ENCODE assay signal across 2 cellular contexts in the genomic region with DNA sequence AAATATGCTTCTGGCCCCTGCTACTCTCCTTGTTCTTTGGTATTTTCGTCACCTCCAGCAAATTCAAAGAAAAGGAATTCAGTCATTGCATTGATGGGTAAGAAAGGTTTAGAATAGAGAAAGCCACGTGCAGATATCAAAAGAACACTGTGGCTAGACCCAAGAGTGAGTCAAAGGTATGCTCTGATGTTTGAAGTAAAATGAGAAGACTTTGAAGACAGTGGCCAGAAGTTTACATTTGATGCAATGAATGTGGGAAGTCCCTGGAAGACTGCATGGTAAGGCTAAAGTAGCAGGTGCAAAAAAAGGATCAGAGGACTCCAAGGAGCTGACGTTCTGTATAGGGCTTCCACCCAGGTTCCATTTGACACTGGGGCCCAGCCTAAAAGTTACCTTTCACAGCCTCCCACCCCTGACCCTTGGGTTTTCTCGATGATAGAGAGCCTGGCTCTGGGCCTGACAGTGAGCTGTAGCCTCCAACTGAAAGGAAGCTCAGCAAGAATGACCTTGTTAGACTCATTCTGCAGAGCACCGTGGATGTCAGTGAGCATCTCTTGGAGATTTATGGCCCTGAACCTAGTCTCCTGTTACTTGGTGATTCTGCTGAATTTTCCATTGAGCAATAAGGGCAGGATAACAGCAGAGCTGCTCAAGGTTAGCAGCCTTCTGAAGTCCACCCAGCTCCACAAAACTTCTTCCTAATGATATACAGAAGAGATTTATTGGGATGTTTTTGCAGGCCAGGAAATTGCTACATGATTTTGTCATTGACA.
TF ChIP-seq lines count a peak whose summit lies in the region.

No MANE protein-coding gene starts in this region.

TF ChIP-seq in SK-N-SH, 30 proteins besides CTCF, POLR2A, EP300 and RAD21 (continued from another document):
- TF ChIP-seq, protein P1, sequence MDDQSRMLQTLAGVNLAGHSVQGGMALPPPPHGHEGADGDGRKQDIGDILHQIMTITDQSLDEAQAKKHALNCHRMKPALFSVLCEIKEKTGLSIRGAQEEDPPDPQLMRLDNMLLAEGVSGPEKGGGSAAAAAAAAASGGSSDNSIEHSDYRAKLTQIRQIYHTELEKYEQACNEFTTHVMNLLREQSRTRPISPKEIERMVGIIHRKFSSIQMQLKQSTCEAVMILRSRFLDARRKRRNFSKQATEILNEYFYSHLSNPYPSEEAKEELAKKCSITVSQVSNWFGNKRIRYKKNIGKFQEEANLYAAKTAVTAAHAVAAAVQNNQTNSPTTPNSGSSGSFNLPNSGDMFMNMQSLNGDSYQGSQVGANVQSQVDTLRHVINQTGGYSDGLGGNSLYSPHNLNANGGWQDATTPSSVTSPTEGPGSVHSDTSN (IDR thresholded peaks at IDR 0.05): 0 out of 2 replicates have a peak, but pooled peaks have one; percentile 16
- TF ChIP-seq FOXM1 (IDR thresholded peaks at IDR 0.05; ENCODE audit: low read depth) (no peak), GATA2 (CRISPR knock-in tag; IDR thresholded peaks at IDR 0.05) (no peak)

TF ChIP-seq in SK-N-SH treated with all-trans-retinoic acid at 6 μM for 48 hours, 23 proteins besides CTCF, POLR2A, EP300 and RAD21 (continued from another document):
- TF ChIP-seq, protein P2, sequence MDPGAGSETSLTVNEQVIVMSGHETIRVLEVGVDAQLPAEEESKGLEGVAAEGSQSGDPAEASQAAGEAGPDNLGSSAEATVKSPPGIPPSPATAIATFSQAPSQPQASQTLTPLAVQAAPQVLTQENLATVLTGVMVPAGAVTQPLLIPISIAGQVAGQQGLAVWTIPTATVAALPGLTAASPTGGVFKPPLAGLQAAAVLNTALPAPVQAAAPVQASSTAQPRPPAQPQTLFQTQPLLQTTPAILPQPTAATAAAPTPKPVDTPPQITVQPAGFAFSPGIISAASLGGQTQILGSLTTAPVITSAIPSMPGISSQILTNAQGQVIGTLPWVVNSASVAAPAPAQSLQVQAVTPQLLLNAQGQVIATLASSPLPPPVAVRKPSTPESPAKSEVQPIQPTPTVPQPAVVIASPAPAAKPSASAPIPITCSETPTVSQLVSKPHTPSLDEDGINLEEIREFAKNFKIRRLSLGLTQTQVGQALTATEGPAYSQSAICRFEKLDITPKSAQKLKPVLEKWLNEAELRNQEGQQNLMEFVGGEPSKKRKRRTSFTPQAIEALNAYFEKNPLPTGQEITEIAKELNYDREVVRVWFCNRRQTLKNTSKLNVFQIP (CRISPR knock-in tag; IDR thresholded peaks at IDR 0.05; ENCODE audit: borderline replicate concordance, low read depth): no peak
- TF ChIP-seq CSDC2 (CRISPR knock-in tag; IDR thresholded peaks at IDR 0.05) (no peak), ARNTL (CRISPR knock-in tag; IDR thresholded peaks at IDR 0.05; ENCODE audit: borderline replicate concordance, low read depth) (no peak), TCF4 (CRISPR knock-in tag; IDR thresholded peaks at IDR 0.05; ENCODE audit: borderline replicate concordance) (no peak), OSR1 (CRISPR knock-in tag; IDR thresholded peaks at IDR 0.05) (no peak), SNAI2 (CRISPR knock-in tag; IDR thresholded peaks at IDR 0.05) (no peak), ZNF565 (CRISPR knock-in tag; conservative IDR thresholded peaks at IDR 0.05; ENCODE audit: low read depth) (no peak), ISL1 (CRISPR knock-in tag; IDR thresholded peaks at IDR 0.05) (no peak), GLIS3 (CRISPR knock-in tag; IDR thresholded peaks at IDR 0.05) (no peak), ZNF70 (CRISPR knock-in tag; IDR thresholded peaks at IDR 0.05) (no peak), ESRRG (CRISPR knock-in tag; IDR thresholded peaks at IDR 0.05) (no peak), BACH2 (CRISPR knock-in tag; IDR thresholded peaks at IDR 0.05; ENCODE audit: borderline replicate concordance) (no peak)
- TF ChIP-seq, protein P3, sequence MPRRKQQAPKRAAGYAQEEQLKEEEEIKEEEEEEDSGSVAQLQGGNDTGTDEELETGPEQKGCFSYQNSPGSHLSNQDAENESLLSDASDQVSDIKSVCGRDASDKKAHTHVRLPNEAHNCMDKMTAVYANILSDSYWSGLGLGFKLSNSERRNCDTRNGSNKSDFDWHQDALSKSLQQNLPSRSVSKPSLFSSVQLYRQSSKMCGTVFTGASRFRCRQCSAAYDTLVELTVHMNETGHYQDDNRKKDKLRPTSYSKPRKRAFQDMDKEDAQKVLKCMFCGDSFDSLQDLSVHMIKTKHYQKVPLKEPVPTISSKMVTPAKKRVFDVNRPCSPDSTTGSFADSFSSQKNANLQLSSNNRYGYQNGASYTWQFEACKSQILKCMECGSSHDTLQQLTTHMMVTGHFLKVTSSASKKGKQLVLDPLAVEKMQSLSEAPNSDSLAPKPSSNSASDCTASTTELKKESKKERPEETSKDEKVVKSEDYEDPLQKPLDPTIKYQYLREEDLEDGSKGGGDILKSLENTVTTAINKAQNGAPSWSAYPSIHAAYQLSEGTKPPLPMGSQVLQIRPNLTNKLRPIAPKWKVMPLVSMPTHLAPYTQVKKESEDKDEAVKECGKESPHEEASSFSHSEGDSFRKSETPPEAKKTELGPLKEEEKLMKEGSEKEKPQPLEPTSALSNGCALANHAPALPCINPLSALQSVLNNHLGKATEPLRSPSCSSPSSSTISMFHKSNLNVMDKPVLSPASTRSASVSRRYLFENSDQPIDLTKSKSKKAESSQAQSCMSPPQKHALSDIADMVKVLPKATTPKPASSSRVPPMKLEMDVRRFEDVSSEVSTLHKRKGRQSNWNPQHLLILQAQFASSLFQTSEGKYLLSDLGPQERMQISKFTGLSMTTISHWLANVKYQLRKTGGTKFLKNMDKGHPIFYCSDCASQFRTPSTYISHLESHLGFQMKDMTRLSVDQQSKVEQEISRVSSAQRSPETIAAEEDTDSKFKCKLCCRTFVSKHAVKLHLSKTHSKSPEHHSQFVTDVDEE (CRISPR knock-in tag; IDR thresholded peaks at IDR 0.05): no peak
- TF ChIP-seq, protein P4, sequence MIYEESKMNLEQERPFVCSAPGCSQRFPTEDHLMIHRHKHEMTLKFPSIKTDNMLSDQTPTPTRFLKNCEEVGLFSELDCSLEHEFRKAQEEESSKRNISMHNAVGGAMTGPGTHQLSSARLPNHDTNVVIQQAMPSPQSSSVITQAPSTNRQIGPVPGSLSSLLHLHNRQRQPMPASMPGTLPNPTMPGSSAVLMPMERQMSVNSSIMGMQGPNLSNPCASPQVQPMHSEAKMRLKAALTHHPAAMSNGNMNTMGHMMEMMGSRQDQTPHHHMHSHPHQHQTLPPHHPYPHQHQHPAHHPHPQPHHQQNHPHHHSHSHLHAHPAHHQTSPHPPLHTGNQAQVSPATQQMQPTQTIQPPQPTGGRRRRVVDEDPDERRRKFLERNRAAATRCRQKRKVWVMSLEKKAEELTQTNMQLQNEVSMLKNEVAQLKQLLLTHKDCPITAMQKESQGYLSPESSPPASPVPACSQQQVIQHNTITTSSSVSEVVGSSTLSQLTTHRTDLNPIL (CRISPR knock-in tag; IDR thresholded peaks at IDR 0.05; ENCODE audit: low read depth): no peak
- TF ChIP-seq, protein P5, sequence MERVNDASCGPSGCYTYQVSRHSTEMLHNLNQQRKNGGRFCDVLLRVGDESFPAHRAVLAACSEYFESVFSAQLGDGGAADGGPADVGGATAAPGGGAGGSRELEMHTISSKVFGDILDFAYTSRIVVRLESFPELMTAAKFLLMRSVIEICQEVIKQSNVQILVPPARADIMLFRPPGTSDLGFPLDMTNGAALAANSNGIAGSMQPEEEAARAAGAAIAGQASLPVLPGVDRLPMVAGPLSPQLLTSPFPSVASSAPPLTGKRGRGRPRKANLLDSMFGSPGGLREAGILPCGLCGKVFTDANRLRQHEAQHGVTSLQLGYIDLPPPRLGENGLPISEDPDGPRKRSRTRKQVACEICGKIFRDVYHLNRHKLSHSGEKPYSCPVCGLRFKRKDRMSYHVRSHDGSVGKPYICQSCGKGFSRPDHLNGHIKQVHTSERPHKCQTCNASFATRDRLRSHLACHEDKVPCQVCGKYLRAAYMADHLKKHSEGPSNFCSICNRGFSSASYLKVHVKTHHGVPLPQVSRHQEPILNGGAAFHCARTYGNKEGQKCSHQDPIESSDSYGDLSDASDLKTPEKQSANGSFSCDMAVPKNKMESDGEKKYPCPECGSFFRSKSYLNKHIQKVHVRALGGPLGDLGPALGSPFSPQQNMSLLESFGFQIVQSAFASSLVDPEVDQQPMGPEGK (CRISPR knock-in tag; IDR thresholded peaks at IDR 0.05; ENCODE audit: borderline replicate concordance): no peak
